8 cellular contexts compared by ENCODE assay signal in the genomic region with DNA sequence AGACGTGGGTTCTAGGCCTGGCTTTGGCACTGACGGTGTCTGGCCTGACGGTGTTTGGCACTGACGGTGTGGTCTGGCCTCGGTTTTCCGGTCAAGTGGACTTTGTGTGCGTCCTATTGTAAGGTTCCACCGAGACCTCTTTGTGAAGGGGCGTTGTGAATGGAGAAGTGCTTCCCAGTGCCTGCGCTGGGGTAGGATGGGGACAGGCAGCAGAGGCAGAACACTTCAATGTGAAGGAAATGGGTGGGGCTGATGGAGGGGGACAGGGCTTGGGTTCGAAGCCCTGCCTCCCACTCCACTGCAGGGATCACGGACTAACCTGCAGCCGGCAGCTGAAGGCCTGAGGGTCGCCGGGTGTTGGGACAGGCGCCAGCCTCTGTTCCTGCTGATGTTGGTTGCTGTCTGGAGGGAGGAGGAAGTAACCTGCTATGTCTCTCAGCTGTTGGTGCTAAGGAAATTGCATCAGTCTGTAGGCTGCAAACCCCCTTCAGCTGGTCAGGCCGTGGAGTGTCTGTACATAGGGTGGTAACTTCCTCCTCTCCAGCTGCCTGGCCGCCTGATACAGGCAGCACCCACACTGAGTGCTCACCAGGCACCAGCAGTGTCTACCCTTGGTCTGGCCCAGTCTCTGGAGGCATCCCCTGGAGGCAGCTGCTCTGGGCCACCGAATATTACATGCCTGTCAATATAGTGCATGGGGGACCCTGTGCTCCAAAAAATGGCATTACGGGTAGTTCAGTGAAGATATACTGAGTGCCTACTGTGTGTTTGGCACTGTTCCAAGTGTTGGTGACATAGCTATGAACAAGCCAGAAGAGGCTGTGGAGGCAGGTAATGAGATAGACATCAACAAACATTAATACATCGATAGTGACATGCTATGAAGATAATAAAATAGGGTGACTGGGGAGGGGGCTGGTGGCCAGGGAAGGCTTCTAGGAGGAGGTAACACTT. TPM values are rescaled to one million over a fixed set of nuclear protein-coding genes. Genes with fewer than 3 reads are reported as not detected.
DNase-seq lines count a peak whose midpoint lies in the region; ATAC-seq and TF ChIP-seq lines count a peak whose summit lies in the region.

No MANE protein-coding gene starts in this region.

- H3K9me3 ChIP-seq in heart right ventricle = no peaks in the 10 kb centered on the region

- peak overlapping the region; percentile 96 for H3K4me3 Mint-ChIP-seq in activated CD8-positive, alpha-beta T cell treated with anti-CD3 and anti-CD28 coated beads, Interleukin-2, amount 10 ng/mL, durations not matched to agents 7 days and 5 days

- H3K27me3 Mint-ChIP-seq in activated CD8-positive, alpha-beta T cell treated with anti-CD3 and anti-CD28 coated beads, Interleukin-2, amount 10 ng/mL, durations not matched to agents 7 days and 5 days (ENCODE audit: low read depth) = peaks cover 11% of the 10 kb centered on the region

- H3K9me3 Mint-ChIP-seq in activated CD8-positive, alpha-beta T cell treated with anti-CD3 and anti-CD28 coated beads, Interleukin-2, amount 10 ng/mL, durations not matched to agents 7 days and 5 days (ENCODE audit: insufficient read depth) = no peaks in the 10 kb centered on the region

- peak; percentile 23 for DNase-seq in DMS79 treated with DMSO at 0.1 percent for 48 hours (lab: John Stamatoyannopoulos, UW)
- peak; percentile 33 for DNase-seq in HT1080 (ENCODE audit: low read depth)
- peak; percentile 71 for DNase-seq in activated CD8-positive, alpha-beta T cell treated with anti-CD3 and anti-CD28 coated beads, Interleukin-2, amount 10 ng/mL, durations not matched to agents 7 days and 5 days
- DNase-seq in heart right ventricle = peak; percentile 43 to 51
- peak; percentile 61 for DNase-seq in sciatic nerve (ENCODE audit: low spot score)
- no peak for DNase-seq in NCI-H146 treated with DMSO at 0.1 percent for 48 hours (lab: John Stamatoyannopoulos, UW; ENCODE audit: unreplicated experiment)

- POLR2A ChIA-PET in activated CD8-positive, alpha-beta T cell treated with anti-CD3 and anti-CD28 coated beads, Interleukin-2, amount 10 ng/mL, durations not matched to agents 7 days and 5 days (lab: Charles Lee) = interaction anchor here (0.5 to 1.8 kb wide), 5 partner anchors 42 to 100 kb away, joined by 3 to 8 read pairs (median 4); a partner anchor contains a TSS

- peak overlapping the region; percentile 41 to 90 (median 73) for H3K27ac ChIP-seq in heart right ventricle

- WGBS in heart right ventricle, 2 donors = 37 to 57% methylated on average over 21 of the region's 21 CpGs

- peaks cover 36% of the 10 kb centered on the region for H3K36me3 Mint-ChIP-seq in activated CD8-positive, alpha-beta T cell treated with anti-CD3 and anti-CD28 coated beads, Interleukin-2, amount 10 ng/mL, durations not matched to agents 7 days and 5 days (ENCODE audit: low read depth)

- peaks cover 0 to 59% (median 36%) of the 10 kb centered on the region in 9 donors for H3K4me1 ChIP-seq in heart right ventricle

- H3K4me3 ChIP-seq in heart right ventricle = peak overlapping the region in 9 of 10 donors; percentile 47 to 74 (median 64)

- peaks cover 0 to 7% (median 0%) of the 10 kb centered on the region in 9 donors for H3K36me3 ChIP-seq in heart right ventricle

- peak; percentile 51 for ATAC-seq in GM19467 (IDR thresholded peaks at IDR 0.05; ENCODE audit: unreplicated experiment)
- ATAC-seq in activated CD8-positive, alpha-beta T cell treated with anti-CD3 and anti-CD28 coated beads, Interleukin-2, amount 10 ng/mL, durations not matched to agents 7 days and 5 days = peak; percentile 61
- ATAC-seq in heart right ventricle = peak; percentile 61 to 85 (median 76)
- ATAC-seq in sciatic nerve = peak; percentile 92
- no peak for ATAC-seq in HG02610 (IDR thresholded peaks at IDR 0.05; ENCODE audit: unreplicated experiment)

- H3K27ac Mint-ChIP-seq in activated CD8-positive, alpha-beta T cell treated with anti-CD3 and anti-CD28 coated beads, Interleukin-2, amount 10 ng/mL, durations not matched to agents 7 days and 5 days = peak overlapping the region; percentile 94

- H3K27me3 ChIP-seq in heart right ventricle = peaks cover 0 to 29% (median 9%) of the 10 kb centered on the region in 7 donors

- TF ChIP-seq CTCF in heart right ventricle (IDR thresholded peaks at IDR 0.05) = no peak

- CTCF ChIA-PET in activated CD8-positive, alpha-beta T cell treated with anti-CD3 and anti-CD28 coated beads, Interleukin-2, amount 10 ng/mL, durations not matched to agents 7 days and 5 days (lab: Charles Lee) = interaction anchor here (0.9 to 1.5 kb wide), 6 partner anchors 8 to 259 kb away, joined by 3 to 4 read pairs (median 3); a partner anchor contains a TSS

- H3K4me1 Mint-ChIP-seq in activated CD8-positive, alpha-beta T cell treated with anti-CD3 and anti-CD28 coated beads, Interleukin-2, amount 10 ng/mL, durations not matched to agents 7 days and 5 days (ENCODE audit: low read depth) = peaks cover 38% of the 10 kb centered on the region

- intact Hi-C loops in heart right ventricle (cut with DNase I) (loop anchor here in 4 of 10 donors (1.0 to 10.0 kb wide), 4 partner anchors 41 to 98 kb away; a partner anchor contains a TSS), sciatic nerve (cut with DNase I) (no loop called here)

RNA-seq across cellular contexts. Expression of a gene that starts 1.1 kb away (rescaled TPM):
- total RNA-seq in HT1080 (2014; rRNA removed; shearing (Covaris generic)) = not detected in 2 replicates
- 0.63 and 1.1 TPM in 2 replicates for polyA plus RNA-seq in HT1080 (2015; cell fraction: cytosol; rRNA removed)
- 0.54 and 0.61 TPM in 2 replicates for polyA plus RNA-seq in HT1080 (2015; cell fraction: nucleus; rRNA removed)
- 10 to 100 TPM; 18.2 to 22.1 TPM for total RNA-seq in activated CD8-positive, alpha-beta T cell treated with anti-CD3 and anti-CD28 coated beads, Interleukin-2, amount 10 ng/mL, durations not matched to agents 7 days and 5 days
- total RNA-seq in heart right ventricle (1 to 10 TPM; 2.6 to 7.1 (median 4.7) TPM), sciatic nerve (7.8 TPM)
- polyA plus RNA-seq in heart right ventricle = 1 to 10 TPM; 3.1 to 8.8 TPM

RNA-seq across cellular contexts. Expression of a gene that starts 41.5 kb away (rescaled TPM):
- 95.0 and 108 TPM in 2 replicates for total RNA-seq in HT1080 (2014; rRNA removed; shearing (Covaris generic))
- 69.4 and 80.1 TPM in 2 replicates for polyA plus RNA-seq in HT1080 (2015; cell fraction: cytosol; rRNA removed)
- polyA plus RNA-seq in HT1080 (2015; cell fraction: nucleus; rRNA removed) = 41.2 and 46.9 TPM in 2 replicates
- 10 to 100 TPM; 67.4 to 70.9 TPM for total RNA-seq in activated CD8-positive, alpha-beta T cell treated with anti-CD3 and anti-CD28 coated beads, Interleukin-2, amount 10 ng/mL, durations not matched to agents 7 days and 5 days
- 100 to 1,000 TPM; 130 to 185 (median 157) TPM for total RNA-seq in heart right ventricle
- polyA plus RNA-seq in heart right ventricle = 10 to 100 TPM; 14.1 to 52.7 TPM
- total RNA-seq in sciatic nerve = 51.4 TPM
